19 cellular contexts compared by ENCODE assay signal in genomic region chr11:28808771-28809170, GRCh38.
DNase-seq lines count a peak whose midpoint lies in the region; ATAC-seq and TF ChIP-seq lines count a peak whose summit lies in the region.
"Had no signal": no experiment of that assay in that cellular context is flagged by ENCODE, and none has a peak within 500 bp of the region (broad histone marks: within the 10 kb centered on the region; RNA-seq: fewer than 3 reads in every experiment).

No MANE protein-coding gene starts in this region.

- TF ChIP-seq CTCF in SK-N-SH (IDR thresholded peaks at IDR 0.05) (no peak), IMR-90 (conservative IDR thresholded peaks at IDR 0.05; ENCODE audit: low read depth, low read length) (no peak), WTC11 (IDR thresholded peaks at IDR 0.05) (no peak)

- H3K9me3 ChIP-seq in SK-N-SH (no peaks in the 10 kb centered on the region), IMR-90 (ENCODE audit: control insufficient read depth, insufficient read depth, low read length) (no peaks in the 10 kb centered on the region), Karpas-422 (ENCODE audit: low read length) (no peaks in the 10 kb centered on the region)
- H3K9me3 ChIP-seq: Peyer's patch had no signal

- no peak overlapping the region for H3K23ac ChIP-seq in IMR-90 (ENCODE audit: low read depth, low read length)

- H3K4ac ChIP-seq in IMR-90 (ENCODE audit: low read depth, low read length) = 0 out of 2 replicates have a peak overlapping the region, but pooled peaks have one; percentile 53

- H2AK9ac ChIP-seq in IMR-90 (replicated peaks; ENCODE audit: low read depth, low read length, poor library complexity) = no peak overlapping the region

- H3K4me2 ChIP-seq in SK-N-SH (no peak overlapping the region), IMR-90 (ENCODE audit: low read depth, low read length) (no peak overlapping the region), Karpas-422 (ENCODE audit: low read depth, low read length, poor library complexity, severe bottlenecking) (no peak overlapping the region)
- H3K4me2 ChIP-seq: KMS-11 had no signal

- H3K36me3 Mint-ChIP-seq in WTC11 = no peaks in the 10 kb centered on the region
- H3K36me3 Mint-ChIP-seq in activated CD4-positive, alpha-beta T cell treated with anti-CD3 and anti-CD28 coated beads, Interleukin-2, amount 10 ng/mL, durations not matched to agents 24 days and 14 days (ENCODE audit: low read depth) = no peaks in the 10 kb centered on the region
- H3K36me3 Mint-ChIP-seq: CD14-positive monocyte had no signal

- no peak for TF ChIP-seq POLR2A in IMR-90 (IDR thresholded peaks at IDR 0.05; ENCODE audit: low read depth, low read length)

- no peak overlapping the region for H2AK5ac ChIP-seq in IMR-90 (ENCODE audit: low read depth, low read length)

- DNase-seq in SK-N-SH = no peak
- DNase-seq in IMR-90 = no peak
- DNase-seq in WTC11 (ENCODE audit: low spot score) = no peak
- peak; percentile 14 for DNase-seq in kidney tubule cell (ENCODE audit: low spot score)
- no peak for DNase-seq in SHP77 (lab: John Stamatoyannopoulos, UW)
- no peak for DNase-seq in activated CD4-positive, alpha-beta T cell treated with anti-CD3 and anti-CD28 coated beads, Interleukin-2, amount 10 ng/mL, durations not matched to agents 24 days and 14 days
- DNase-seq in Karpas-422 = no peak
- DNase-seq: COR-L47, GM23248, HFFc6, NCI-H2081, NCI-H526 treated with DMSO at 0.1 percent for 48 hours, Peyer's patch, SIG-M5, SW 1271 had no signal

- no peak overlapping the region for H2BK5ac ChIP-seq in IMR-90 (ENCODE audit: low read depth, low read length, poor library complexity, severe bottlenecking)

- H3K4me1 Mint-ChIP-seq in WTC11 = peaks cover 21% of the 10 kb centered on the region
- no peaks in the 10 kb centered on the region for H3K4me1 Mint-ChIP-seq in activated CD4-positive, alpha-beta T cell treated with anti-CD3 and anti-CD28 coated beads, Interleukin-2, amount 10 ng/mL, durations not matched to agents 24 days and 14 days
- H3K4me1 Mint-ChIP-seq: CD14-positive monocyte had no signal

- H3K79me2 ChIP-seq in SK-N-SH (ENCODE audit: insufficient read depth) (no peaks in the 10 kb centered on the region), Karpas-422 (ENCODE audit: low read length) (no peaks in the 10 kb centered on the region)

- H3K4me1 ChIP-seq in SK-N-SH (ENCODE audit: control insufficient read depth in 1 of 2, insufficient read depth in 2 of 2, low read depth in 1 of 2, low read length in 1 of 2) = peaks cover 0 to 9% of the 10 kb centered on the region in 2 experiments; a peak in 1 of 4 replicates
- H3K4me1 ChIP-seq in IMR-90 (ENCODE audit: control insufficient read depth, insufficient read depth, low read length) = peaks cover 2% of the 10 kb centered on the region; the same call in 1 of the 2 replicates
- no peaks in the 10 kb centered on the region for H3K4me1 ChIP-seq in Karpas-422 (ENCODE audit: low read length)
- H3K4me1 ChIP-seq: Peyer's patch had no signal

- no peak overlapping the region for H3K27ac ChIP-seq in SK-N-SH (ENCODE audit: low read depth in 2 of 2, low read length in 1 of 2)
- H3K27ac ChIP-seq in IMR-90 (ENCODE audit: insufficient read depth, low read length) = no peak overlapping the region
- H3K27ac ChIP-seq in Karpas-422 (ENCODE audit: low read length) = no peak overlapping the region
- H3K27ac ChIP-seq: GM23248, HL-60, KMS-11, Peyer's patch had no signal

- POLR2A ChIA-PET in SK-N-SH (lab: Yijun Ruan, JAX) (no interaction called here), IMR-90 (lab: Charles Lee; ENCODE audit: unreplicated experiment) (interaction anchor here (0.6 kb wide), 1 partner anchor 30 kb away, joined by 3 read pairs; no protein-coding TSS in a partner anchor), WTC11 (lab: Charles Lee) (no interaction called here)

- H3K9ac ChIP-seq in SK-N-SH = no peak overlapping the region
- no peak overlapping the region for H3K9ac ChIP-seq in IMR-90 (ENCODE audit: low read depth, low read length)
- H3K9ac ChIP-seq in Karpas-422 (ENCODE audit: low read length) = no peak overlapping the region
- H3K9ac ChIP-seq: GM23248, KMS-11 had no signal

- peaks cover 3% of the 10 kb centered on the region; the same call in 1 of the 2 replicates for H3K9me3 Mint-ChIP-seq in WTC11
- H3K9me3 Mint-ChIP-seq in activated CD4-positive, alpha-beta T cell treated with anti-CD3 and anti-CD28 coated beads, Interleukin-2, amount 10 ng/mL, durations not matched to agents 24 days and 14 days = peaks cover 6% of the 10 kb centered on the region
- H3K9me3 Mint-ChIP-seq: HFFc6 had no signal

- H3K9me1 ChIP-seq in IMR-90 (ENCODE audit: insufficient read depth, low read length) = no peaks in the 10 kb centered on the region

- no peak overlapping the region for H4K91ac ChIP-seq in IMR-90 (ENCODE audit: insufficient read depth, low read depth, low read length)

- H3K14ac ChIP-seq in IMR-90 (replicated peaks; ENCODE audit: low read depth, low read length) = no peak overlapping the region

- H2BK15ac ChIP-seq in IMR-90 (ENCODE audit: low read depth, low read length) = peak overlapping the region; percentile 57; the same call in 1 of the 3 replicates

- TF ChIP-seq RAD21 in SK-N-SH (IDR thresholded peaks at IDR 0.05; ENCODE audit: low read length) (no peak), IMR-90 (IDR thresholded peaks at IDR 0.05; ENCODE audit: low read length) (no peak)

- H3K9me2 ChIP-seq in SK-N-SH = no peaks in the 10 kb centered on the region
- 0 out of 2 replicates have a peak, but pooled peaks cover 3% of the 10 kb centered on the region for H3K9me2 ChIP-seq in Karpas-422 (replicated peaks; ENCODE audit: insufficient read depth, low read length)

- no peak for TF ChIP-seq EP300 in SK-N-SH (IDR thresholded peaks at IDR 0.05; ENCODE audit: borderline replicate concordance in 1 of 2, low read depth in 1 of 2, low read length in 1 of 2)

- H4K8ac ChIP-seq in IMR-90 (ENCODE audit: low read depth in 2 of 2, low read length in 2 of 2) = peak overlapping the region in 1 of 2 experiments; percentile 20; a peak in 2 of 4 replicates

- peak overlapping the region; percentile 28 for H2BK120ac ChIP-seq in IMR-90 (ENCODE audit: low read depth, low read length)

- no peaks in the 10 kb centered on the region for H3K79me1 ChIP-seq in IMR-90 (ENCODE audit: low read depth in 1 of 2, low read length in 2 of 2)

- H4K5ac ChIP-seq in IMR-90 (ENCODE audit: low read depth, low read length) = peak overlapping the region; percentile 38; the same call in 1 of the 2 replicates

- H3K4me3 ChIP-seq in SK-N-SH (ENCODE audit: low read depth in 2 of 2, low read length in 1 of 2) (no peak overlapping the region), IMR-90 (ENCODE audit: insufficient read depth, low read depth, low read length) (no peak overlapping the region), Karpas-422 (ENCODE audit: low read length) (no peak overlapping the region)
- H3K4me3 ChIP-seq: GM23248, Peyer's patch had no signal

- no peaks in the 10 kb centered on the region for H3K27me3 Mint-ChIP-seq in WTC11 (ENCODE audit: low read depth)
- H3K27me3 Mint-ChIP-seq in activated CD4-positive, alpha-beta T cell treated with anti-CD3 and anti-CD28 coated beads, Interleukin-2, amount 10 ng/mL, durations not matched to agents 24 days and 14 days = no peaks in the 10 kb centered on the region

- CTCF ChIA-PET in SK-N-SH (lab: Yijun Ruan, JAX) = no interaction called here
- CTCF ChIA-PET in IMR-90 (lab: Yijun Ruan, JAX) = no interaction called here
- CTCF ChIA-PET in WTC11 (lab: Charles Lee) = no interaction called here

- H3K36me3 ChIP-seq in SK-N-SH (replicated peaks in 1 of 2; ENCODE audit: control insufficient read depth in 1 of 2, insufficient read depth in 2 of 2, low read length in 1 of 2) (no peaks in the 10 kb centered on the region), IMR-90 (ENCODE audit: control insufficient read depth, insufficient read depth, low read length) (no peaks in the 10 kb centered on the region), Karpas-422 (ENCODE audit: insufficient read depth, low read length) (no peaks in the 10 kb centered on the region)
- H3K36me3 ChIP-seq: Peyer's patch had no signal

- H3F3A ChIP-seq in SK-N-SH (replicated peaks; ENCODE audit: insufficient read depth) = peaks cover 3% of the 10 kb centered on the region

- H3K27me3 ChIP-seq in SK-N-SH (ENCODE audit: insufficient read depth) (no peaks in the 10 kb centered on the region), IMR-90 (ENCODE audit: control insufficient read depth, insufficient read depth, low read length) (no peaks in the 10 kb centered on the region), Karpas-422 (ENCODE audit: low read length) (no peaks in the 10 kb centered on the region)
- H3K27me3 ChIP-seq: Peyer's patch had no signal

- intact Hi-C loops in IMR-90 (cut with micrococcal nuclease) = loop anchor here (5.0 kb wide), 1 partner anchor 41 kb away; no protein-coding TSS in a partner anchor
- intact Hi-C loops in activated CD4-positive, alpha-beta T cell treated with anti-CD3 and anti-CD28 coated beads, Interleukin-2, amount 10 ng/mL, durations not matched to agents 24 days and 14 days (cut with micrococcal nuclease) = no loop called here

- H3K4me3 Mint-ChIP-seq in WTC11 = no peak overlapping the region
- no peak overlapping the region for H3K4me3 Mint-ChIP-seq in activated CD4-positive, alpha-beta T cell treated with anti-CD3 and anti-CD28 coated beads, Interleukin-2, amount 10 ng/mL, durations not matched to agents 24 days and 14 days
- H3K4me3 Mint-ChIP-seq: CD14-positive monocyte, HFFc6 had no signal

- peak overlapping the region; percentile 86; the same call in 1 of the 2 replicates for H3K18ac ChIP-seq in IMR-90 (ENCODE audit: low read depth, low read length)

- H3K27ac Mint-ChIP-seq in WTC11 = peak overlapping the region; percentile 51; the same call in 1 of the 2 replicates
- no peak overlapping the region for H3K27ac Mint-ChIP-seq in activated CD4-positive, alpha-beta T cell treated with anti-CD3 and anti-CD28 coated beads, Interleukin-2, amount 10 ng/mL, durations not matched to agents 24 days and 14 days
- H3K27ac Mint-ChIP-seq: CD14-positive monocyte, HFFc6 had no signal

- H4K20me1 ChIP-seq in SK-N-SH (ENCODE audit: insufficient read depth) (no peaks in the 10 kb centered on the region), IMR-90 (ENCODE audit: insufficient read depth, low read length) (no peaks in the 10 kb centered on the region), Karpas-422 (ENCODE audit: insufficient read depth, low read depth, low read length) (no peaks in the 10 kb centered on the region)

- 0 out of 2 replicates have a peak overlapping the region, but pooled peaks have one; percentile 31 for H2AFZ ChIP-seq in SK-N-SH (ENCODE audit: low read depth)
- H2AFZ ChIP-seq in IMR-90 (replicated peaks; ENCODE audit: low read length, poor library complexity) = no peak overlapping the region
- no peak overlapping the region for H2AFZ ChIP-seq in Karpas-422 (ENCODE audit: low read length)

- ATAC-seq in SK-N-SH treated with all-trans-retinoic acid at 6 μM for 48 hours (no peak), IMR-90 (ENCODE audit: low read depth) (no peak), WTC11 (peak; percentile 38; the same call in 1 of the 2 replicates)

- no TSS peak for BruUV-seq in IMR-90 (replicated peaks; lab: Mats Ljungman, UMichigan)

- in situ Hi-C loops in IMR-90 (cut with MboI; ENCODE audit: low sequenced_read_pairs) = no loop called here

- dilution Hi-C loops in IMR-90 (cut with HindIII; ENCODE audit: low sequenced_read_pairs, unreplicated experiment) = no loop called here

- H2BK20ac ChIP-seq in IMR-90 (ENCODE audit: low read depth, low read length) = 0 out of 2 replicates have a peak overlapping the region, but pooled peaks have one; percentile 21

- no peak overlapping the region for H3K56ac ChIP-seq in IMR-90 (ENCODE audit: extremely low read depth, insufficient read depth, low read length)
